11 cellular contexts compared by ENCODE assay signal in genomic region chr2:201880620-201881381, GRCh38.
DNase-seq lines count a peak whose midpoint lies in the region; ATAC-seq and TF ChIP-seq lines count a peak whose summit lies in the region.
"Had no signal": no experiment of that assay in that cellular context is flagged by ENCODE, and none has a peak within 500 bp of the region (broad histone marks: within the 10 kb centered on the region; RNA-seq: fewer than 3 reads in every experiment).

No MANE protein-coding gene starts in this region.

- no peak overlapping the region for H3K27ac ChIP-seq in right atrium auricular region
- no peak overlapping the region for H3K27ac ChIP-seq in spleen
- H3K27ac ChIP-seq: adrenal gland had no signal

- DNase-seq in type B pancreatic cell (ENCODE audit: extremely low spot score, unreplicated experiment) (no peak), right atrium auricular region (ENCODE audit: low spot score) (no peak), spleen (no peak)
- DNase-seq: activated B cell treated with CpG ODN at 0.5 μM for 24 hours, NCI-H82 had no signal

- H3K4me1 ChIP-seq in right atrium auricular region (peaks cover 0 to 36% of the 10 kb centered on the region in 2 donors), spleen (peaks cover 0 to 32% (median 18%) of the 10 kb centered on the region in 6 donors)

- peaks cover 54% of the 10 kb centered on the region for H3K4me1 Mint-ChIP-seq in brain
- peaks cover 50% of the 10 kb centered on the region for H3K4me1 Mint-ChIP-seq in type B pancreatic cell (ENCODE audit: unreplicated experiment)

- ATAC-seq in GM19043 (IDR thresholded peaks at IDR 0.05; ENCODE audit: low read depth, unreplicated experiment) (peak; percentile 60), HG03342 (IDR thresholded peaks at IDR 0.05; ENCODE audit: unreplicated experiment) (peak; percentile 60), GM21737 (IDR thresholded peaks at IDR 0.05; ENCODE audit: unreplicated experiment) (no peak)
- ATAC-seq: gastrocnemius medialis had no signal

- H3K36me3 ChIP-seq in right atrium auricular region (no peaks in the 10 kb centered on the region), spleen (no peaks in the 10 kb centered on the region)
- H3K36me3 ChIP-seq: adrenal gland, gastrocnemius medialis had no signal

- 36 to 54% (median 41%) methylated on average over 10 of the region's 10 CpGs for WGBS in spleen, 5 donors

- TF ChIP-seq CTCF in brain (conservative IDR thresholded peaks at IDR 0.05) (no peak), type B pancreatic cell (conservative IDR thresholded peaks at IDR 0.05) (no peak), right atrium auricular region (IDR thresholded peaks at IDR 0.05) (no peak), spleen (IDR thresholded peaks at IDR 0.05 in 8 of 11, conservative IDR thresholded peaks at IDR 0.05 in 3 of 11) (no peak)

- no peaks in the 10 kb centered on the region for H3K36me3 Mint-ChIP-seq in brain
- no peaks in the 10 kb centered on the region for H3K36me3 Mint-ChIP-seq in type B pancreatic cell

- TF ChIP-seq POLR2A in spleen (IDR thresholded peaks at IDR 0.05), result no peak

- H3K4me3 Mint-ChIP-seq in brain (peak overlapping the region in 1 of 5 experiments; percentile 38), type B pancreatic cell (peak overlapping the region; percentile 29)
- H3K4me3 Mint-ChIP-seq: activated B cell treated with CpG ODN at 0.5 μM for 24 hours had no signal

- no peaks in the 10 kb centered on the region for H3K9me3 ChIP-seq in right atrium auricular region
- H3K9me3 ChIP-seq in spleen, result no peaks in the 10 kb centered on the region
- H3K9me3 ChIP-seq: adrenal gland, gastrocnemius medialis had no signal

- no peak overlapping the region for H3K4me3 ChIP-seq in right atrium auricular region
- H3K4me3 ChIP-seq in spleen, result no peak overlapping the region
- H3K4me3 ChIP-seq: adrenal gland, gastrocnemius medialis had no signal

- H3K27ac Mint-ChIP-seq in brain (peak overlapping the region in 3 of 5 experiments; percentile 45 to 86 (median 70)), type B pancreatic cell (peak overlapping the region; percentile 31)
- H3K27ac Mint-ChIP-seq: activated B cell treated with CpG ODN at 0.5 μM for 24 hours had no signal

- H3K9me3 Mint-ChIP-seq in brain, result no peaks in the 10 kb centered on the region
- H3K9me3 Mint-ChIP-seq in type B pancreatic cell, result no peaks in the 10 kb centered on the region
- H3K9me3 Mint-ChIP-seq: activated B cell treated with CpG ODN at 0.5 μM for 24 hours had no signal

- H3K27me3 ChIP-seq in right atrium auricular region (no peaks in the 10 kb centered on the region), spleen (replicated peaks in 1 of 7) (peaks cover 0 to 66% (median 7%) of the 10 kb centered on the region in 7 donors)
- H3K27me3 ChIP-seq: adrenal gland, gastrocnemius medialis had no signal

- H3K27me3 Mint-ChIP-seq in brain, result peaks cover 6% of the 10 kb centered on the region
- H3K27me3 Mint-ChIP-seq in type B pancreatic cell, result peaks cover 8% of the 10 kb centered on the region

- intact Hi-C loops in spleen (cut with DNase I; ENCODE audit: low total_unique reads), result no loop called here
